Comparison of ENCODE assay signal across 8 cellular contexts in genomic region chr2:65227471-65228248, GRCh38. TPM values are rescaled to one million over a fixed set of nuclear protein-coding genes. Genes with fewer than 3 reads are reported as not detected.
DNase-seq lines count a peak whose midpoint lies in the region; ATAC-seq lines count a peak whose summit lies in the region.

ACTR2 (plus strand) TSS chr2:65227831; CDS start chr2:65227910, 79 bp downstream.

- peak within 1 kb of the TSS; percentile 98 for H3K4me3 Mint-ChIP-seq in activated CD4-positive, alpha-beta T cell treated with anti-CD3 and anti-CD28 coated beads, Interleukin-2, amount 10 ng/mL, durations not matched to agents 7 days and 5 days

- no peaks in the 10 kb centered on the region for H3K27me3 Mint-ChIP-seq in activated CD4-positive, alpha-beta T cell treated with anti-CD3 and anti-CD28 coated beads, Interleukin-2, amount 10 ng/mL, durations not matched to agents 7 days and 5 days

- peaks cover 44% of the 10 kb centered on the region for H4K20me1 ChIP-seq in BLaER1

- peak within 1 kb of the TSS; percentile 97 for H3K4me3 ChIP-seq in BLaER1

- H3K9me3 ChIP-seq in BLaER1, result no peaks in the 10 kb centered on the region

- H3K9me3 Mint-ChIP-seq in activated CD4-positive, alpha-beta T cell treated with anti-CD3 and anti-CD28 coated beads, Interleukin-2, amount 10 ng/mL, durations not matched to agents 7 days and 5 days, result no peaks in the 10 kb centered on the region

- POLR2A ChIA-PET in activated CD4-positive, alpha-beta T cell treated with anti-CD3 and anti-CD28 coated beads, Interleukin-2, amount 10 ng/mL, durations not matched to agents 7 days and 5 days (lab: Charles Lee), result interaction anchor here (0.7 to 1.3 kb wide), 6 partner anchors 9 to 704 kb away, joined by 3 to 8 read pairs (median 3); partner anchors contain the start of genes AFTPH, CEP68 and RAB1A

- DNase-seq in NCI-H69 (lab: John Stamatoyannopoulos, UW) (peak; percentile 94), cortex of kidney (lab: John Stamatoyannopoulos, UW) (peak; percentile 77), left kidney (ENCODE audit: low read depth, low spot score) (peak; percentile 98)
- peak; percentile 96 for DNase-seq in activated CD4-positive, alpha-beta T cell treated with anti-CD3 and anti-CD28 coated beads, Interleukin-2, amount 10 ng/mL, durations not matched to agents 7 days and 5 days
- peak; percentile 94 for DNase-seq in stimulated activated CD4-positive, alpha-beta T cell treated with anti-CD3 and anti-CD28 coated beads, Interleukin-2, amount 100 ng/mL, for 24 hours

- peak within 1 kb of the TSS; percentile 100 for H3K27ac Mint-ChIP-seq in activated CD4-positive, alpha-beta T cell treated with anti-CD3 and anti-CD28 coated beads, Interleukin-2, amount 10 ng/mL, durations not matched to agents 7 days and 5 days

- peaks cover 29% of the 10 kb centered on the region for H3K36me3 Mint-ChIP-seq in activated CD4-positive, alpha-beta T cell treated with anti-CD3 and anti-CD28 coated beads, Interleukin-2, amount 10 ng/mL, durations not matched to agents 7 days and 5 days (ENCODE audit: low read depth)

- peak within 1 kb of the TSS; percentile 96 for H3K4me2 ChIP-seq in BLaER1

- peaks cover 49% of the 10 kb centered on the region for H3K4me1 ChIP-seq in BLaER1

- CTCF ChIA-PET in activated CD4-positive, alpha-beta T cell treated with anti-CD3 and anti-CD28 coated beads, Interleukin-2, amount 10 ng/mL, durations not matched to agents 7 days and 5 days (lab: Charles Lee), result interaction anchor here (0.7 to 1.4 kb wide), 4 partner anchors 10 to 163 kb away, joined by 3 to 4 read pairs (median 4); no protein-coding TSS in a partner anchor

- peaks cover 19% of the 10 kb centered on the region for H3K36me3 ChIP-seq in BLaER1

- ATAC-seq in GM19328 (IDR thresholded peaks at IDR 0.05; ENCODE audit: unreplicated experiment), result peak; percentile 88
- peak; percentile 80 for ATAC-seq in HG03520 (IDR thresholded peaks at IDR 0.05; ENCODE audit: unreplicated experiment)

- no peaks in the 10 kb centered on the region for H3K27me3 ChIP-seq in BLaER1

- H3K4me1 Mint-ChIP-seq in activated CD4-positive, alpha-beta T cell treated with anti-CD3 and anti-CD28 coated beads, Interleukin-2, amount 10 ng/mL, durations not matched to agents 7 days and 5 days, result peaks cover 41% of the 10 kb centered on the region

- H3K27ac ChIP-seq in BLaER1, result peak within 1 kb of the TSS; percentile 98

- H3K9ac ChIP-seq in BLaER1, result peak within 1 kb of the TSS; percentile 98

RNA-seq across cellular contexts. Expression of gene ACTR2, which starts in this region (rescaled TPM):
- 100 to 1,000 TPM; 467 to 502 TPM for total RNA-seq in activated CD4-positive, alpha-beta T cell treated with anti-CD3 and anti-CD28 coated beads, Interleukin-2, amount 10 ng/mL, durations not matched to agents 7 days and 5 days

Comparison
In these comparisons a context has a peak if more than half of its experiments do, and no peak if none do; other contexts are left out.
1. Peak in every context shown above with its lines: DNase-seq, ATAC-seq, H3K4me3 ChIP-seq and H3K27ac ChIP-seq.